Comparison of ENCODE assay signal across 35 cellular contexts in genomic region chr1:13443506-13443905, GRCh38. TPM values are rescaled to one million over a fixed set of nuclear protein-coding genes. Genes with fewer than 3 reads are reported as not detected.
"Had no signal": no experiment of that assay in that cellular context is flagged by ENCODE, and none has a peak within 500 bp of the region (broad histone marks: within the 10 kb centered on the region; RNA-seq: fewer than 3 reads in every experiment).

No MANE protein-coding gene starts in this region.

- H3K9me3 ChIP-seq: esophagus muscularis mucosa, gastroesophageal sphincter had no signal

- H3K27ac Mint-ChIP-seq: activated B cell treated with CpG ODN at 0.5 μM for 24 hours; activated CD8-positive, alpha-beta T cell treated with anti-CD3 and anti-CD28 coated beads for 36 hours; activated naive CD8-positive, alpha-beta T cell; activated T-helper 17 cell treated with anti-CD3 and anti-CD28 coated beads, Interleukin-2, amount 50 U/mL, for 72 hours; T-helper 17 cell; T-helper 2 cell treated with Interferon-gamma antibody and Interleukin-4, amounts not matched to agents 5 μg/mL and 100 μg/mL, for 36 hours had no signal

- H3K27ac ChIP-seq: brain microvascular endothelial cell, esophagus muscularis mucosa, foreskin keratinocyte, gastroesophageal sphincter, WERI-Rb-1 had no signal

- H3K36me3 Mint-ChIP-seq: activated naive CD8-positive, alpha-beta T cell had no signal

- ATAC-seq: activated CD4-positive, CD25-positive, alpha-beta regulatory T cell treated with anti-CD3 and anti-CD28 coated beads, Interleukin-2, amount 50 U/mL, for 24 hours; activated CD8-positive, alpha-beta T cell treated with anti-CD3 and anti-CD28 coated beads for 36 hours; activated T-cell treated with anti-CD3 and anti-CD28 coated beads, Interleukin-2, amount 50 U/mL, for 4 hours; activated T-helper 17 cell treated with anti-CD3 and anti-CD28 coated beads, Interleukin-2, amount 50 U/mL, for 72 hours; foreskin keratinocyte; gastroesophageal sphincter; T-helper 17 cell had no signal

- DNase-seq: activated B cell treated with CpG ODN at 0.5 μM for 24 hours; activated CD4-positive, alpha-beta T cell treated with anti-CD3 and anti-CD28 coated beads for 48 hours; activated CD4-positive, alpha-beta T cell treated with anti-CD3 and anti-CD28 coated beads, Interleukin-2, amount 50 U/mL, for 1 hour; activated CD4-positive, alpha-beta T cell treated with anti-CD3 and anti-CD28 coated beads, Interleukin-2, amount 50 U/mL, for 48 hours; activated CD8-positive, alpha-beta memory T cell treated with anti-CD3 and anti-CD28 coated beads for 24 hours; activated CD8-positive, alpha-beta T cell treated with anti-CD3 and anti-CD28 coated beads for 36 hours; activated effector memory CD4-positive, alpha-beta T cell treated with Interleukin-2 at 50 U/mL for 16 hours; activated gamma-delta T cell treated with Interleukin-2 at 50 U/mL for 16 hours; activated naive CD4-positive, alpha-beta T cell treated with anti-CD3 and anti-CD28 coated beads, Interleukin-2, amount 50 U/mL, for 16 hours; activated naive CD4-positive, alpha-beta T cell treated with Interleukin-2 at 50 U/mL for 16 hours; activated T-cell treated with anti-CD3 and anti-CD28 coated beads, Interleukin-2, amount 50 U/mL, for 4 hours; amniotic stem cell; anterior cingulate cortex; brain microvascular endothelial cell; effector CD8-positive, alpha-beta T cell; erythroblast; foreskin keratinocyte; T-helper 1 cell; T-helper 17 cell; T1000; WERI-Rb-1 had no signal

- H3K9me3 Mint-ChIP-seq: activated B cell treated with CpG ODN at 0.5 μM for 24 hours; activated CD8-positive, alpha-beta T cell treated with anti-CD3 and anti-CD28 coated beads for 36 hours; activated T-cell treated with anti-CD3 and anti-CD28 coated beads, Interleukin-2, amount 50 U/mL, for 4 hours; activated T-helper 17 cell treated with anti-CD3 and anti-CD28 coated beads, Interleukin-2, amount 50 U/mL, for 72 hours; central memory CD8-positive, alpha-beta T cell; T-helper 2 cell treated with Interferon-gamma antibody and Interleukin-4, amounts not matched to agents 5 μg/mL and 100 μg/mL, for 36 hours had no signal

- FAIRE-seq: bronchial epithelial cell, colon had no signal

- H3K4me3 ChIP-seq: esophagus muscularis mucosa, gastroesophageal sphincter had no signal

- H3K4me1 ChIP-seq: esophagus muscularis mucosa, foreskin keratinocyte, gastroesophageal sphincter had no signal

- H3K27me3 Mint-ChIP-seq: activated CD8-positive, alpha-beta T cell treated with anti-CD3 and anti-CD28 coated beads for 36 hours; activated naive CD8-positive, alpha-beta T cell; activated T-helper 17 cell treated with anti-CD3 and anti-CD28 coated beads, Interleukin-2, amount 50 U/mL, for 72 hours had no signal

- H3K4me1 Mint-ChIP-seq: activated B cell treated with CpG ODN at 0.5 μM for 24 hours; activated T-helper 17 cell treated with anti-CD3 and anti-CD28 coated beads, Interleukin-2, amount 50 U/mL, for 72 hours; central memory CD8-positive, alpha-beta T cell; T-helper 17 cell had no signal

- H3K27me3 ChIP-seq: brain microvascular endothelial cell, foreskin keratinocyte had no signal

- H3K36me3 ChIP-seq: brain microvascular endothelial cell, esophagus muscularis mucosa, gastroesophageal sphincter, WERI-Rb-1 had no signal

- H3K4me3 Mint-ChIP-seq: activated B cell treated with CpG ODN at 0.5 μM for 24 hours; activated CD8-positive, alpha-beta T cell treated with anti-CD3 and anti-CD28 coated beads for 36 hours; activated naive CD8-positive, alpha-beta T cell; activated T-cell treated with anti-CD3 and anti-CD28 coated beads, Interleukin-2, amount 50 U/mL, for 4 hours; activated T-helper 17 cell treated with anti-CD3 and anti-CD28 coated beads, Interleukin-2, amount 50 U/mL, for 72 hours; central memory CD8-positive, alpha-beta T cell; T-helper 17 cell; T-helper 2 cell treated with Interferon-gamma antibody and Interleukin-4, amounts not matched to agents 5 μg/mL and 100 μg/mL, for 36 hours had no signal

RNA-seq across cellular contexts. Expression of gene PRAMEF20, which starts 33.3 kb away (rescaled TPM):
- total RNA-seq: activated B cell treated with CpG ODN at 0.5 μM for 24 hours; activated CD8-positive, alpha-beta T cell treated with anti-CD3 and anti-CD28 coated beads for 36 hours; activated T-cell treated with anti-CD3 and anti-CD28 coated beads, Interleukin-2, amount 50 U/mL, for 4 hours; activated T-helper 17 cell treated with anti-CD3 and anti-CD28 coated beads, Interleukin-2, amount 50 U/mL, for 72 hours; bronchial epithelial cell; cardiac septum; chondrocyte; dermis microvascular lymphatic vessel endothelial cell; esophagus muscularis mucosa; foreskin keratinocyte; gastroesophageal sphincter; glomerular endothelial cell; T-helper 17 cell had no signal
- polyA plus RNA-seq: adipose tissue, foreskin keratinocyte had no signal

RNA-seq across cellular contexts. Expression of gene PRAMEF17, which starts 54.1 kb away (rescaled TPM):
- total RNA-seq: activated B cell treated with CpG ODN at 0.5 μM for 24 hours; activated CD8-positive, alpha-beta T cell treated with anti-CD3 and anti-CD28 coated beads for 36 hours; activated T-cell treated with anti-CD3 and anti-CD28 coated beads, Interleukin-2, amount 50 U/mL, for 4 hours; activated T-helper 17 cell treated with anti-CD3 and anti-CD28 coated beads, Interleukin-2, amount 50 U/mL, for 72 hours; bronchial epithelial cell; cardiac septum; chondrocyte; dermis microvascular lymphatic vessel endothelial cell; esophagus muscularis mucosa; foreskin keratinocyte; glomerular endothelial cell; T-helper 17 cell had no signal
- polyA plus RNA-seq: adipose tissue, foreskin keratinocyte had no signal
